Comparison of ENCODE assay signal across 10 cellular contexts in the genomic region with DNA sequence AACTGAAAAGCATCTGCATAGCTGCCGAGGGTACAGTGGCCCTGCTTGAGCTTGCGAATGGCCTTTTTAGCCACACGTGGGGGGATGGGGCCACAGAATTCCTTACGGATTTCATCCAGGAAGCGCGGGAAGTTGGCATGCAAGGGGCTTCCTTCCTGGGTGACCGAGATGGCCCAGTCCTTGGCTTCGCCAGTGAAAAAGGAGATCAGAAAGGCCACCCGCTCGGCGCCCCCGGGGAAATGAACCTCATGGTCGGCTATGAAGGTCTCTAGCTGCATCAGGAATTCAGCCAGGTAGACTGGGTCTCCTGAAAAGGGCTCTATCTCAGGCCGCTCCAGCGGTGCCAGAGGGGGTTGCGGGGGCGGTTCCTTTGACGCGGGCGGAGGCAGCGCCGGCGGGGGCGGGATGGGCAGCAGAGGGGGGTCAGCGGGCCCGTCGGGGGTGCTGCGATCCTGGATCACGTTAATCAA. TPM values are rescaled to one million over a fixed set of nuclear protein-coding genes. Genes with fewer than 3 reads are reported as not detected.
DNase-seq lines count a peak whose midpoint lies in the region; FAIRE-seq and TF ChIP-seq lines count a peak whose summit lies in the region.
"Had no signal": no experiment of that assay in that cellular context is flagged by ENCODE, and none has a peak within 500 bp of the region (broad histone marks: within the 10 kb centered on the region; RNA-seq: fewer than 3 reads in every experiment).

No MANE protein-coding gene starts in this region.

- H2BK20ac ChIP-seq in H1 (ENCODE audit: low read length): no peak overlapping the region

- no peak overlapping the region for H3K23ac ChIP-seq in H1 (ENCODE audit: insufficient read length)

- H3K4ac ChIP-seq in H1 (replicated peaks; ENCODE audit: insufficient read length, low read depth, low read length): no peak overlapping the region

- H4K20me1 ChIP-seq in H1 (replicated peaks in 1 of 2; ENCODE audit: control insufficient read depth in 1 of 2, insufficient read depth in 2 of 2, low read length in 2 of 2): peaks cover 3 to 9% of the 10 kb centered on the region in 2 experiments

- no peaks in the 10 kb centered on the region for H3K36me3 ChIP-seq in H1 (ENCODE audit: control insufficient read depth in 2 of 4, insufficient read depth in 4 of 4, low read length in 3 of 4)
- peaks cover 13% of the 10 kb centered on the region for H3K36me3 ChIP-seq in muscle layer of colon (ENCODE audit: insufficient read depth, low read length)
- H3K36me3 ChIP-seq: pancreas had no signal

- no peak for TF ChIP-seq RAD21 in H1 (IDR thresholded peaks at IDR 0.05 in 1 of 2, conservative IDR thresholded peaks at IDR 0.05 in 1 of 2; ENCODE audit: low read depth in 2 of 2, low read length in 2 of 2)

- H2AFZ ChIP-seq in H1 (ENCODE audit: low read length): no peak overlapping the region

- peaks cover 0 to 4% of the 10 kb centered on the region in 2 experiments; a peak in 1 of 4 replicates for H3K9me3 ChIP-seq in H1 (ENCODE audit: insufficient read depth in 2 of 2, low read depth in 1 of 2, low read length in 1 of 2)
- H3K9me3 ChIP-seq in muscle layer of colon (ENCODE audit: low read length): no peaks in the 10 kb centered on the region
- H3K9me3 ChIP-seq: pancreas had no signal

- H3K4me3 Mint-ChIP-seq in activated T-cell treated with anti-CD3 and anti-CD28 coated beads, Interleukin-2, amount 50 U/mL, for 24 hours: peak overlapping the region; percentile 56
- peak overlapping the region; percentile 75 for H3K4me3 Mint-ChIP-seq in type B pancreatic cell

- no peak for TF ChIP-seq EP300 in H1 (IDR thresholded peaks at IDR 0.05; ENCODE audit: borderline replicate concordance in 1 of 2, low read depth in 2 of 2, low read length in 2 of 2)

- no peak overlapping the region for H4K91ac ChIP-seq in H1 (replicated peaks; ENCODE audit: insufficient read length, low read length)

- no peak overlapping the region for H2BK15ac ChIP-seq in H1 (ENCODE audit: low read length)

- DNase-seq in activated T-cell treated with anti-CD3 and anti-CD28 coated beads, Interleukin-2, amount 50 U/mL, for 24 hours: no peak
- DNase-seq in activated T-cell treated with anti-CD3 and anti-CD28 coated beads, Interleukin-2, amount 50 U/mL, for 1 hour: no peak
- DNase-seq in H1 (ENCODE audit: low read depth in 1 of 2, low spot score in 2 of 2) (no peak), type B pancreatic cell (ENCODE audit: extremely low spot score, unreplicated experiment) (no peak), urothelium cell line (ENCODE audit: low spot score) (no peak), OCI-M1 (lab: John Stamatoyannopoulos, UW) (no peak), NK-92 (lab: John Stamatoyannopoulos, UW; ENCODE audit: unreplicated experiment) (no peak)

- H4K8ac ChIP-seq in H1 (ENCODE audit: extremely low read depth, insufficient read depth, low read length): 0 out of 2 replicates have a peak overlapping the region, but pooled peaks have one; percentile 65

- H3K4me1 ChIP-seq in H1 (replicated peaks in 1 of 4; ENCODE audit: control insufficient read depth in 3 of 4, insufficient read depth in 4 of 4, low read length in 3 of 4) (peaks cover 0 to 4% (median 1%) of the 10 kb centered on the region in 4 experiments; a peak in 5 of 7 replicates), muscle layer of colon (ENCODE audit: insufficient read depth, low read length) (peaks cover 21% of the 10 kb centered on the region)

- FAIRE-seq in H1 (lab: Jason Lieb, UNC) (no peak), urothelium cell line (lab: Jason Lieb, UNC) (no peak)
- FAIRE-seq: A204.1, pancreas had no signal

- CTCF ChIA-PET in H1 (lab: Charles Lee; ENCODE audit: partially characterized antibody): interaction anchor here (0.7 to 3.2 kb wide), 10 partner anchors 12 to 132 kb away, joined by 3 to 13 read pairs (median 4); no protein-coding TSS in a partner anchor

- H3K27ac ChIP-seq in H1 (ENCODE audit: low read depth, low read length): no peak overlapping the region
- H3K27ac ChIP-seq in muscle layer of colon (ENCODE audit: low read depth, low read length): peak overlapping the region; percentile 74
- H3K27ac ChIP-seq: pancreas had no signal

- H3K27me3 ChIP-seq in H1 (replicated peaks in 1 of 4; ENCODE audit: control insufficient read depth in 3 of 4, extremely low read depth in 1 of 4, insufficient read depth in 3 of 4, low read length in 3 of 4) (peaks cover 12 to 45% (median 34%) of the 10 kb centered on the region in 4 experiments), muscle layer of colon (ENCODE audit: control insufficient read depth in 1 of 2, insufficient read depth in 2 of 2, low read length in 2 of 2) (peaks cover 4 to 35% of the 10 kb centered on the region in 2 donors)

- H3K4me3 ChIP-seq in H1 (ENCODE audit: extremely low read depth in 1 of 4, insufficient read depth in 2 of 4, low read depth in 3 of 4, low read length in 4 of 4) (peak overlapping the region in 3 of 4 experiments; percentile 31 to 62 (median 40); a peak in 4 of 8 replicates), muscle layer of colon (ENCODE audit: low read depth in 1 of 2, low read length in 2 of 2) (peak overlapping the region; percentile 56 to 64)

- WGBS in H1 (ENCODE audit: extremely low coverage in 1 of 2, insufficient coverage in 1 of 2, insufficient read length in 1 of 2, insufficient replicate concordance in 2 of 2, low coverage in 1 of 2, low lambda C conversion rate in 2 of 2, missing lambda C conversion rate in 1 of 2), 2 experiments: 6% methylated on average over 13 of the region's 29 CpGs; no CpG with 5 or more reads in 1 of the 2 experiments

- H3K18ac ChIP-seq in H1 (ENCODE audit: extremely low read depth, low read length): no peak overlapping the region

- no peak for TF ChIP-seq CTCF in H1 (IDR thresholded peaks at IDR 0.05; ENCODE audit: control extremely low read depth in 1 of 3, insufficient read depth in 1 of 3, low read depth in 1 of 3, low read length in 3 of 3)
- TF ChIP-seq CTCF in type B pancreatic cell (conservative IDR thresholded peaks at IDR 0.05): no peak

- no peak overlapping the region for H3K9ac ChIP-seq in H1 (replicated peaks in 1 of 4; ENCODE audit: extremely low read depth in 1 of 4, low read depth in 3 of 4, low read length in 3 of 4)
- no peak overlapping the region for H3K9ac ChIP-seq in muscle layer of colon (ENCODE audit: low read length)

- H2BK120ac ChIP-seq in H1 (replicated peaks; ENCODE audit: low read depth, low read length): no peak overlapping the region

- H3K79me2 ChIP-seq in H1 (ENCODE audit: control insufficient read depth in 1 of 2, insufficient read depth in 2 of 2, low read length in 2 of 2): no peaks in the 10 kb centered on the region

- H3K4me1 Mint-ChIP-seq in activated T-cell treated with anti-CD3 and anti-CD28 coated beads, Interleukin-2, amount 50 U/mL, for 24 hours (ENCODE audit: low read depth): peaks cover 12% of the 10 kb centered on the region
- peaks cover 18% of the 10 kb centered on the region for H3K4me1 Mint-ChIP-seq in type B pancreatic cell (ENCODE audit: unreplicated experiment)

- H3K79me1 ChIP-seq in H1 (ENCODE audit: low read depth, low read length): no peaks in the 10 kb centered on the region

- no peak overlapping the region for H3K56ac ChIP-seq in H1 (replicated peaks; ENCODE audit: insufficient read length, low read depth, low read length)

- no peak overlapping the region for H2BK12ac ChIP-seq in H1 (ENCODE audit: low read depth, low read length)

- H3K4me2 ChIP-seq in H1 (ENCODE audit: insufficient read depth in 1 of 2, low read depth in 2 of 2, low read length in 2 of 2): peak overlapping the region; percentile 83 to 86

- H3K36me3 Mint-ChIP-seq in activated T-cell treated with anti-CD3 and anti-CD28 coated beads, Interleukin-2, amount 50 U/mL, for 24 hours (ENCODE audit: low read depth): no peaks in the 10 kb centered on the region
- H3K36me3 Mint-ChIP-seq in type B pancreatic cell: peaks cover 19% of the 10 kb centered on the region

- POLR2A ChIA-PET in H1 (lab: Charles Lee; ENCODE audit: partially characterized antibody): interaction anchor here (0.6 to 1.4 kb wide), 3 partner anchors 113 to 183 kb away, joined by 3 to 5 read pairs (median 4); a partner anchor contains a TSS

- no peak overlapping the region for H3K27ac Mint-ChIP-seq in activated T-cell treated with anti-CD3 and anti-CD28 coated beads, Interleukin-2, amount 50 U/mL, for 24 hours
- H3K27ac Mint-ChIP-seq in type B pancreatic cell: no peak overlapping the region

- no peak for TF ChIP-seq POLR2A in H1 (IDR thresholded peaks at IDR 0.05; ENCODE audit: control extremely low read depth in 1 of 2, low read depth in 2 of 2, low read length in 2 of 2)

- H4K5ac ChIP-seq in H1 (ENCODE audit: insufficient read length, low read depth, low read length): no peak overlapping the region

- H3K14ac ChIP-seq in H1 (ENCODE audit: insufficient read length): no peak overlapping the region

- no peak overlapping the region for H2AK5ac ChIP-seq in H1 (ENCODE audit: low read depth, low read length)

- peaks cover 5% of the 10 kb centered on the region; the same call in 1 of the 2 replicates for H3K23me2 ChIP-seq in H1 (ENCODE audit: low read depth, low read length)

- H3K9me3 Mint-ChIP-seq in activated T-cell treated with anti-CD3 and anti-CD28 coated beads, Interleukin-2, amount 50 U/mL, for 24 hours: no peaks in the 10 kb centered on the region
- peaks cover 13% of the 10 kb centered on the region for H3K9me3 Mint-ChIP-seq in type B pancreatic cell

- no peak overlapping the region for H2BK5ac ChIP-seq in H1 (ENCODE audit: low read depth, low read length)

- H3K27me3 Mint-ChIP-seq in activated T-cell treated with anti-CD3 and anti-CD28 coated beads, Interleukin-2, amount 50 U/mL, for 24 hours: peaks cover 86% of the 10 kb centered on the region
- H3K27me3 Mint-ChIP-seq in type B pancreatic cell: peaks cover 5% of the 10 kb centered on the region

RNA-seq across cellular contexts. Expression of a gene that starts 0.9 kb away (rescaled TPM):
- total RNA-seq in H1 (2021; fragmentation: NEBNext Ultra II Directional; extraction: Animal tissue kit (Norgen Biotek cat#: 25700)): 1.9 TPM in 2 replicates
- polyA plus RNA-seq in H1 (2011; rRNA removed): 0.57 and 0.96 TPM in 2 replicates
- polyA plus RNA-seq in H1 (2011; cell fraction: cytosol; rRNA removed): 0.65 TPM
- polyA plus RNA-seq in H1 (2011; cell fraction: nucleus; rRNA removed): 1.4 TPM
- polyA plus RNA-seq in H1 (2012, experiment 1 of 2): 1.6 to 2.4 TPM (median 2.0 TPM) in 4 replicates
- 1.4 TPM for polyA plus RNA-seq in H1 (2012, experiment 2 of 2)
- 2.3 TPM for polyA plus RNA-seq in H1 (2013, experiment 1 of 2)
- polyA plus RNA-seq in H1 (2013, experiment 2 of 2): 2.8 TPM
- polyA minus RNA-seq in H1 (2011; rRNA and poly(A)+ RNA removed): 0.76 TPM in 2 replicates
- 0.59 TPM for polyA minus RNA-seq in H1 (2011; cell fraction: cytosol; rRNA and poly(A)+ RNA removed)
- polyA minus RNA-seq in H1 (2011; cell fraction: nucleus; rRNA and poly(A)+ RNA removed): 0.70 TPM
- total RNA-seq in type B pancreatic cell (ENCODE audit: low replicate concordance): 16.1 and 21.9 TPM in 2 replicates

RNA-seq across cellular contexts. Expression of a gene that starts 50.8 kb away (rescaled TPM):
- total RNA-seq in H1 (2021; fragmentation: NEBNext Ultra II Directional; extraction: Animal tissue kit (Norgen Biotek cat#: 25700)): 9.4 and 11.7 TPM in 2 replicates
- 2.6 and 4.8 TPM in 2 replicates for polyA plus RNA-seq in H1 (2011; rRNA removed)
- 19.3 TPM for polyA plus RNA-seq in H1 (2011; cell fraction: cytosol; rRNA removed)
- 1.8 TPM for polyA plus RNA-seq in H1 (2011; cell fraction: nucleus; rRNA removed)
- 20.7 to 45.6 TPM (median 28.5 TPM) in 4 replicates for polyA plus RNA-seq in H1 (2012, experiment 1 of 2)
- polyA plus RNA-seq in H1 (2012, experiment 2 of 2): 5.4 TPM
- polyA plus RNA-seq in H1 (2013, experiment 1 of 2): 27.9 TPM
- polyA plus RNA-seq in H1 (2013, experiment 2 of 2): 28.3 TPM
- polyA minus RNA-seq in H1 (2011; rRNA and poly(A)+ RNA removed): 0.95 and 1.9 TPM in 2 replicates
- polyA minus RNA-seq in H1 (2011; cell fraction: cytosol; rRNA and poly(A)+ RNA removed): 3.4 TPM
- 3.9 TPM for polyA minus RNA-seq in H1 (2011; cell fraction: nucleus; rRNA and poly(A)+ RNA removed)
- 12.3 and 17.4 TPM in 2 replicates for total RNA-seq in type B pancreatic cell (ENCODE audit: low replicate concordance)
